In the genomic region with DNA sequence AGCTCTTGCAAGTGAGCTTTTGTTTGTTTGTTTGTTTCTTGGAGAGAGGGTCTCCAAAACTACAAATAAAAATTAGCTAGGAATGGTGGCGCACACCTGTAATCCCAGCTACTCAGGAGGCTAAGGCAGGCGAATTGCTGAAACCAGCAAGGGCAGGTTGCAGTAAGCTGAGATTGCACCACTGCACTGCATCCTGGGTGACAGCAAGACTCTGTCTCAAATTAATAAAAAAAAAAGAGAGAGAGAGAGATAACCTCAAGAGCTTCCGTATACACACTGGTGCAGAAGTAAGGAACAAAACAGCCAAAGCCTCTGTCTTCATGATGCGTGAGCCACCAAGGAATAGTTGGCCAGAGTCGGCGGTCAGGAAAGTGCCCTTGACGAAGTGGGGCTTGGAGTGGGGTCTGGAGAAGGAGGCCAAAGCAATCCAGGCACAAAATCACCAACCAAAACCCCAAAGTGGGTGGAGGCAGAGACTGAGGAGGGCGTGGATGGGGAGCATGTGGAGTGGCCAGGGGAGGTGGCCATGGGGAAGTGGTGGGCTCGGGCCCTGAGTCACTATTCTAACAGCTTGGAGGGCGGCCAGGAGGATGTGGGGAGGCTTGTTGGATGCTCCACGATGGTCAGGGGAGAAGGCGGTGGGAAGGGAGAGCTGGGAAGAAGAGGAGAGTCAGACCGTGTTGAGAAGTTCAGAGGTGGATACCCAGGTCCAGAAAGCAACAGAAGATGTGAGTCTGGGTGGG, we compare ENCODE assay signal across 12 cellular contexts. TPM values are rescaled to one million over a fixed set of nuclear protein-coding genes. Genes with fewer than 3 reads are reported as not detected.
DNase-seq lines count a peak whose midpoint lies in the region; ATAC-seq, FAIRE-seq and TF ChIP-seq lines count a peak whose summit lies in the region.
"Had no signal": no experiment of that assay in that cellular context is flagged by ENCODE, and none has a peak within 500 bp of the region (broad histone marks: within the 10 kb centered on the region; RNA-seq: fewer than 3 reads in every experiment).

No MANE protein-coding gene starts in this region.

- TF ChIP-seq POLR2A in gastroesophageal sphincter (IDR thresholded peaks at IDR 0.05) (no peak), ovary (IDR thresholded peaks at IDR 0.05) (no peak)

- H3K27me3 Mint-ChIP-seq in Calu3 (ENCODE audit: unreplicated experiment), result no peaks in the 10 kb centered on the region
- no peaks in the 10 kb centered on the region for H3K27me3 Mint-ChIP-seq in activated CD8-positive, alpha-beta memory T cell treated with anti-CD3 and anti-CD28 coated beads, Interleukin-2, amount 10 ng/mL, durations not matched to agents 7 days and 5 days
- H3K27me3 Mint-ChIP-seq: activated T-cell treated with anti-CD3 and anti-CD28 coated beads, Interleukin-2, amount 50 U/mL, for 24 hours had no signal

- intact Hi-C loops in Calu3 (cut with micrococcal nuclease; ENCODE audit: unreplicated experiment) (no loop called here), ovary (cut with DNase I) (no loop called here)

- no peaks in the 10 kb centered on the region for H3K9me3 ChIP-seq in SJSA1 (replicated peaks)
- no peaks in the 10 kb centered on the region for H3K9me3 ChIP-seq in gastroesophageal sphincter
- H3K9me3 ChIP-seq in ovary, result no peaks in the 10 kb centered on the region

- peaks cover 69% of the 10 kb centered on the region for H3K36me3 Mint-ChIP-seq in Calu3 (ENCODE audit: insufficient read depth, unreplicated experiment)
- no peaks in the 10 kb centered on the region for H3K36me3 Mint-ChIP-seq in activated CD8-positive, alpha-beta memory T cell treated with anti-CD3 and anti-CD28 coated beads, Interleukin-2, amount 10 ng/mL, durations not matched to agents 7 days and 5 days

- ATAC-seq in gastroesophageal sphincter, result no peak
- no peak for ATAC-seq in activated CD8-positive, alpha-beta memory T cell treated with anti-CD3 and anti-CD28 coated beads, Interleukin-2, amount 10 ng/mL, durations not matched to agents 7 days and 5 days
- ATAC-seq in GM18867 (IDR thresholded peaks at IDR 0.05; ENCODE audit: unreplicated experiment), result no peak

- TF ChIP-seq EP300 in gastroesophageal sphincter (IDR thresholded peaks at IDR 0.05) (no peak), ovary (IDR thresholded peaks at IDR 0.05) (no peak)

- H3K36me3 ChIP-seq in SJSA1, result peaks cover 86% of the 10 kb centered on the region
- H3K36me3 ChIP-seq in gastroesophageal sphincter, result peaks cover 0 to 85% of the 10 kb centered on the region in 2 donors
- H3K36me3 ChIP-seq in ovary, result no peaks in the 10 kb centered on the region

- 61 to 66% methylated on average over 11 to 13 of the region's 13 CpGs for WGBS in gastroesophageal sphincter (ENCODE audit: low coverage in 1 of 2), 2 donors
- 58 to 59% (median 58%) methylated on average over 13 of the region's 13 CpGs for WGBS in ovary, 3 donors

- no peak overlapping the region for H3K4me3 Mint-ChIP-seq in Calu3 (ENCODE audit: low read depth, unreplicated experiment)
- H3K4me3 Mint-ChIP-seq in activated CD8-positive, alpha-beta memory T cell treated with anti-CD3 and anti-CD28 coated beads, Interleukin-2, amount 10 ng/mL, durations not matched to agents 7 days and 5 days, result no peak overlapping the region
- H3K4me3 Mint-ChIP-seq: activated T-cell treated with anti-CD3 and anti-CD28 coated beads, Interleukin-2, amount 50 U/mL, for 24 hours had no signal

- CTCF ChIA-PET in Calu3 (lab: Charles Lee), result interaction anchor here (0.7 kb wide), 1 partner anchor 329 kb away, joined by 3 read pairs; no protein-coding TSS in a partner anchor
- CTCF ChIA-PET in activated CD8-positive, alpha-beta memory T cell treated with anti-CD3 and anti-CD28 coated beads, Interleukin-2, amount 10 ng/mL, durations not matched to agents 7 days and 5 days (lab: Charles Lee), result interaction anchor here (0.9 kb wide), 1 partner anchor 32 kb away, joined by 3 read pairs; no protein-coding TSS in a partner anchor

- no peak for DNase-seq in Calu3
- peak; percentile 85 to 96 for DNase-seq in SJSA1 (ENCODE audit: low read depth in 1 of 2, low spot score in 2 of 2)
- DNase-seq in ovary, result peak; percentile 56 to 70 (median 59)
- DNase-seq in activated CD8-positive, alpha-beta memory T cell treated with anti-CD3 and anti-CD28 coated beads, Interleukin-2, amount 10 ng/mL, durations not matched to agents 7 days and 5 days, result no peak
- DNase-seq in GM19239 (ENCODE audit: insufficient read length, low spot score), result no peak
- DNase-seq in foreskin melanocyte, result no peak
- DNase-seq: activated T-cell treated with anti-CD3 and anti-CD28 coated beads, Interleukin-2, amount 50 U/mL, for 24 hours had no signal

- H3K4me1 Mint-ChIP-seq in Calu3 (ENCODE audit: low read depth, unreplicated experiment), result no peaks in the 10 kb centered on the region
- H3K4me1 Mint-ChIP-seq in activated CD8-positive, alpha-beta memory T cell treated with anti-CD3 and anti-CD28 coated beads, Interleukin-2, amount 10 ng/mL, durations not matched to agents 7 days and 5 days, result no peaks in the 10 kb centered on the region

- H3K4me1 ChIP-seq in SJSA1 (replicated peaks), result peaks cover 77% of the 10 kb centered on the region
- H3K4me1 ChIP-seq in gastroesophageal sphincter, result peaks cover 0 to 18% (median 0%) of the 10 kb centered on the region in 3 donors
- no peaks in the 10 kb centered on the region for H3K4me1 ChIP-seq in ovary (ENCODE audit: insufficient read depth)

- H3K27ac ChIP-seq in SJSA1, result peak overlapping the region; percentile 50
- peak overlapping the region in 3 of 4 donors; percentile 42 to 58 (median 51) for H3K27ac ChIP-seq in gastroesophageal sphincter
- no peak overlapping the region for H3K27ac ChIP-seq in ovary
- H3K27ac ChIP-seq: BLaER1, SK-N-MC had no signal

- no peaks in the 10 kb centered on the region for H3K9me3 Mint-ChIP-seq in Calu3 (ENCODE audit: low read depth, unreplicated experiment)
- H3K9me3 Mint-ChIP-seq in activated CD8-positive, alpha-beta memory T cell treated with anti-CD3 and anti-CD28 coated beads, Interleukin-2, amount 10 ng/mL, durations not matched to agents 7 days and 5 days (ENCODE audit: low read depth), result no peaks in the 10 kb centered on the region
- H3K9me3 Mint-ChIP-seq: activated T-cell treated with anti-CD3 and anti-CD28 coated beads, Interleukin-2, amount 50 U/mL, for 24 hours had no signal

- BruUV-seq in Calu3 (replicated peaks; lab: Mats Ljungman, UMichigan), result no TSS peak

- peak overlapping the region; percentile 11 for H3K27ac Mint-ChIP-seq in Calu3 (ENCODE audit: unreplicated experiment)
- H3K27ac Mint-ChIP-seq in activated CD8-positive, alpha-beta memory T cell treated with anti-CD3 and anti-CD28 coated beads, Interleukin-2, amount 10 ng/mL, durations not matched to agents 7 days and 5 days, result no peak overlapping the region
- H3K27ac Mint-ChIP-seq: activated T-cell treated with anti-CD3 and anti-CD28 coated beads, Interleukin-2, amount 50 U/mL, for 24 hours had no signal

- H3K4me3 ChIP-seq in SJSA1 (no peak overlapping the region), gastroesophageal sphincter (no peak overlapping the region), ovary (no peak overlapping the region)
- H3K4me3 ChIP-seq: BLaER1, SK-N-MC had no signal

- TF ChIP-seq CTCF in Calu3 (IDR thresholded peaks at IDR 0.05; ENCODE audit: unreplicated experiment) (no peak), gastroesophageal sphincter (IDR thresholded peaks at IDR 0.05) (no peak), ovary (IDR thresholded peaks at IDR 0.05) (no peak)

- FAIRE-seq in GM19239 (lab: Jason Lieb, UNC), result no peak
- FAIRE-seq: GM12891 had no signal

- H3K27me3 ChIP-seq in SJSA1 (replicated peaks), result no peaks in the 10 kb centered on the region
- no peaks in the 10 kb centered on the region for H3K27me3 ChIP-seq in gastroesophageal sphincter
- no peaks in the 10 kb centered on the region for H3K27me3 ChIP-seq in ovary
- H3K27me3 ChIP-seq: BLaER1 had no signal

RNA-seq across cellular contexts. Expression of gene TOMM40, which starts 21.2 kb away (rescaled TPM):
- total RNA-seq in Calu3 (2022) (152 and 162 TPM in 2 replicates), gastroesophageal sphincter (10 to 100 TPM; 30.7 to 41.2 (median 33.7) TPM), ovary (10 to 100 TPM; 23.5 to 63.9 (median 43.7) TPM)
- 193 and 222 TPM in 2 replicates for total RNA-seq in SJSA1 (2014; rRNA removed; shearing (Covaris generic))
- 10 to 100 TPM; 11.1 to 23.1 TPM for polyA plus RNA-seq in ovary
- 100 to 1,000 TPM in 1 of 2 experiments, 10 to 100 TPM in 1; 66.9 to 103 TPM for total RNA-seq in activated CD8-positive, alpha-beta memory T cell treated with anti-CD3 and anti-CD28 coated beads, Interleukin-2, amount 10 ng/mL, durations not matched to agents 7 days and 5 days

RNA-seq across cellular contexts. Expression of gene NECTIN2, which starts 23.8 kb away (rescaled TPM):
- 137 and 174 TPM in 2 replicates for total RNA-seq in Calu3 (2022)
- total RNA-seq in SJSA1 (2014; rRNA removed; shearing (Covaris generic)), result 246 and 273 TPM in 2 replicates
- 10 to 100 TPM; 27.6 to 47.8 (median 41.6) TPM for total RNA-seq in gastroesophageal sphincter
- total RNA-seq in ovary, result 100 to 1,000 TPM in 1 of 7 donors, 10 to 100 TPM in 6; 37.8 to 185 (median 71.8) TPM
- 10 to 100 TPM; 40.3 to 76.3 TPM for polyA plus RNA-seq in ovary
- total RNA-seq in activated CD8-positive, alpha-beta memory T cell treated with anti-CD3 and anti-CD28 coated beads, Interleukin-2, amount 10 ng/mL, durations not matched to agents 7 days and 5 days, result under 1 TPM; 0.49 to 0.67 TPM

RNA-seq across cellular contexts. Expression of gene APOE, which starts 35.7 kb away (rescaled TPM):
- total RNA-seq in Calu3 (2022) (1.1 and 4.1 TPM in 2 replicates), gastroesophageal sphincter (10 to 100 TPM in 3 of 4 donors, 1 to 10 TPM in 1; 7.8 to 44.4 (median 31.7) TPM), ovary (100 to 1,000 TPM; 138 to 799 (median 455) TPM)
- 1.7 TPM in 2 replicates for total RNA-seq in SJSA1 (2014; rRNA removed; shearing (Covaris generic))
- 100 to 1,000 TPM; 124 to 934 TPM for polyA plus RNA-seq in ovary
- under 1 TPM; 0.44 to 0.47 TPM for total RNA-seq in activated CD8-positive, alpha-beta memory T cell treated with anti-CD3 and anti-CD28 coated beads, Interleukin-2, amount 10 ng/mL, durations not matched to agents 7 days and 5 days

RNA-seq across cellular contexts. Expression of gene APOC1, which starts 44.5 kb away (rescaled TPM):
- total RNA-seq in Calu3 (2022) (4.7 and 5.0 TPM in 2 replicates), gastroesophageal sphincter (1 to 10 TPM in 2 of 4 donors, not detected in 2; 2.2 to 4.8 TPM), ovary (100 to 1,000 TPM in 1 of 7 donors, 10 to 100 TPM in 6; 14.4 to 104 (median 45.0) TPM)
- total RNA-seq in SJSA1 (2014; rRNA removed; shearing (Covaris generic)), result not detected in 2 replicates
- 100 to 1,000 TPM in 1 of 2 donors, 10 to 100 TPM in 1; 96.5 to 625 TPM for polyA plus RNA-seq in ovary
- total RNA-seq in activated CD8-positive, alpha-beta memory T cell treated with anti-CD3 and anti-CD28 coated beads, Interleukin-2, amount 10 ng/mL, durations not matched to agents 7 days and 5 days, result 1 to 10 TPM in 1 of 2 experiments, not detected in 1; 1.9 TPM

Comparison
In these comparisons a context has a peak if more than half of its experiments do, and no peak if none do; other contexts are left out.
1. DNase-seq: peak in SJSA1 (2 of 2) and ovary (5 of 5); none in Calu3 (single experiment), activated CD8-positive, alpha-beta memory T cell treated with anti-CD3 and anti-CD28 coated beads, Interleukin-2, amount 10 ng/mL, durations not matched to agents 7 days and 5 days (single experiment), GM19239 (single experiment) and foreskin melanocyte (single experiment).
2. H3K27ac ChIP-seq: peak in SJSA1 (single experiment) and gastroesophageal sphincter (3 of 4); none in ovary (0 of 2).
3. RNA of gene NECTIN2, which starts 23.8 kb away (total RNA-seq): 246 to 273 TPM in SJSA1, 137 to 174 TPM in Calu3, 37.8 to 185 TPM in ovary and 27.6 to 47.8 TPM in gastroesophageal sphincter; 0.49 to 0.67 TPM in activated CD8-positive, alpha-beta memory T cell treated with anti-CD3 and anti-CD28 coated beads, Interleukin-2, amount 10 ng/mL, durations not matched to agents 7 days and 5 days; every median in the first group is over 10 times any median in the second.